Comparison of ENCODE assay signal across 7 cellular contexts in genomic region chr11:9748361-9748970, GRCh38.
DNase-seq lines count a peak whose midpoint lies in the region; ATAC-seq and TF ChIP-seq lines count a peak whose summit lies in the region.

No MANE protein-coding gene starts in this region.

- CTCF ChIA-PET in MCF 10A (lab: Yijun Ruan, JAX), result interaction anchor here (0.6 to 4.7 kb wide), 28 partner anchors 8 to 584 kb away, joined by 3 to 44 read pairs (median 4); no protein-coding TSS in a partner anchor

- DNase-seq in GM10266 (ENCODE audit: extremely low spot score) (peak; percentile 68), MCF 10A (ENCODE audit: unreplicated experiment) (peak; percentile 75), kidney glomerular epithelial cell (lab: John Stamatoyannopoulos, UW) (peak; percentile 61)
- peak; percentile 70 for DNase-seq in T-helper 2 cell treated with Interferon-gamma antibody and Interleukin-4, amounts not matched to agents 5 μg/mL and 100 μg/mL, for 36 hours (ENCODE audit: low spot score)
- DNase-seq in stimulated activated CD4-positive, alpha-beta T cell treated with anti-CD3 and anti-CD28 coated beads, TNF-alpha, amount 100 ng/mL, for 48 hours (ENCODE audit: low read depth in 3 of 3), result peak; percentile 28 to 51 (median 49)

- peaks cover 8% of the 10 kb centered on the region for H3K4me1 Mint-ChIP-seq in T-helper 2 cell treated with Interferon-gamma antibody and Interleukin-4, amounts not matched to agents 5 μg/mL and 100 μg/mL, for 36 hours (ENCODE audit: low read depth)
- peaks cover 6% of the 10 kb centered on the region for H3K4me1 Mint-ChIP-seq in MCF 10A (ENCODE audit: insufficient read depth, unreplicated experiment)

- H3K36me3 Mint-ChIP-seq in T-helper 2 cell treated with Interferon-gamma antibody and Interleukin-4, amounts not matched to agents 5 μg/mL and 100 μg/mL, for 36 hours (ENCODE audit: low read depth), result no peaks in the 10 kb centered on the region
- H3K36me3 Mint-ChIP-seq in MCF 10A (ENCODE audit: insufficient read depth, unreplicated experiment), result peaks cover 17% of the 10 kb centered on the region

- no peaks in the 10 kb centered on the region for H3K9me3 Mint-ChIP-seq in T-helper 2 cell treated with Interferon-gamma antibody and Interleukin-4, amounts not matched to agents 5 μg/mL and 100 μg/mL, for 36 hours
- H3K9me3 Mint-ChIP-seq in MCF 10A (ENCODE audit: unreplicated experiment), result no peaks in the 10 kb centered on the region

- peak; percentile 44 for ATAC-seq in GM21825 (IDR thresholded peaks at IDR 0.05; ENCODE audit: unreplicated experiment)

- no peak overlapping the region for H3K27ac Mint-ChIP-seq in T-helper 2 cell treated with Interferon-gamma antibody and Interleukin-4, amounts not matched to agents 5 μg/mL and 100 μg/mL, for 36 hours
- H3K27ac Mint-ChIP-seq in MCF 10A (ENCODE audit: low read depth, unreplicated experiment), result no peak overlapping the region

- intact Hi-C loops in MCF 10A (cut with micrococcal nuclease), result loop anchor here (1.0 to 2.0 kb wide), 4 partner anchors 84 to 214 kb away; partner anchors contain the start of gene SWAP70

- BruUV-seq in MCF 10A (replicated peaks; lab: Mats Ljungman, UMichigan), result no TSS peak

- POLR2A ChIA-PET in MCF 10A (lab: Yijun Ruan, JAX), result interaction anchor here (1.1 to 5.6 kb wide), 7 partner anchors 10 to 180 kb away, joined by 5 to 35 read pairs (median 9); partner anchors contain the start of gene WEE1

- H3K27me3 Mint-ChIP-seq in T-helper 2 cell treated with Interferon-gamma antibody and Interleukin-4, amounts not matched to agents 5 μg/mL and 100 μg/mL, for 36 hours (ENCODE audit: low read depth), result no peaks in the 10 kb centered on the region
- no peaks in the 10 kb centered on the region for H3K27me3 Mint-ChIP-seq in MCF 10A (ENCODE audit: insufficient read depth, unreplicated experiment)

- H3K4me3 Mint-ChIP-seq in T-helper 2 cell treated with Interferon-gamma antibody and Interleukin-4, amounts not matched to agents 5 μg/mL and 100 μg/mL, for 36 hours, result no peak overlapping the region
- H3K4me3 Mint-ChIP-seq in MCF 10A (ENCODE audit: unreplicated experiment), result no peak overlapping the region

- TF ChIP-seq CTCF in GM10266 (IDR thresholded peaks at IDR 0.05; ENCODE audit: control insufficient read depth, insufficient read depth, low read depth, missing control alignments), result peak; percentile 85
- TF ChIP-seq CTCF in LNCAP (IDR thresholded peaks at IDR 0.05), result peak; percentile 79
- peak; percentile 90 for TF ChIP-seq CTCF in MCF 10A (IDR thresholded peaks at IDR 0.05; ENCODE audit: unreplicated experiment)

Comparison
In these comparisons a context has a peak if more than half of its experiments do, and no peak if none do; other contexts are left out.
1. Peak in every context shown above with its lines: DNase-seq and ATAC-seq.